22 cellular contexts compared by ENCODE assay signal in genomic region chr9:4306788-4307144, GRCh38. TPM values are rescaled to one million over a fixed set of nuclear protein-coding genes. Genes with fewer than 3 reads are reported as not detected.
A peak's percentile ranks its signal among the peaks of the same experiment; 100 is the strongest.
DNase-seq lines count a peak whose midpoint lies in the region; ATAC-seq, FAIRE-seq and TF ChIP-seq lines count a peak whose summit lies in the region.
"Had no signal": no experiment of that assay in that cellular context is flagged by ENCODE, and none has a peak within 500 bp of the region (broad histone marks: within the 10 kb centered on the region; RNA-seq: fewer than 3 reads in every experiment).

No MANE protein-coding gene starts in this region.

- H3K36me3 ChIP-seq in mesenchymal stem cell (ENCODE audit: control insufficient read depth in 1 of 2, insufficient read depth in 2 of 2, low read depth in 1 of 2, low read length in 2 of 2) = no peaks in the 10 kb centered on the region
- H3K36me3 ChIP-seq: heart right ventricle, left ventricle myocardium inferior, sigmoid colon, uterus had no signal

- H2BK5ac ChIP-seq in mesenchymal stem cell (ENCODE audit: low read depth, low read length, poor library complexity, severe bottlenecking) = no peak overlapping the region

- TF ChIP-seq POLR2A in H54 (IDR thresholded peaks at IDR 0.05; ENCODE audit: low read depth, low read length) = no peak

- H3K4me3 Mint-ChIP-seq in activated CD4-positive, alpha-beta memory T cell treated with anti-CD3 and anti-CD28 coated beads for 36 hours = no peak overlapping the region
- H3K4me3 Mint-ChIP-seq in activated CD4-positive, alpha-beta memory T cell treated with anti-CD3 and anti-CD28 coated beads, Interleukin-2, amount 10 ng/mL, durations not matched to agents 7 days and 5 days = no peak overlapping the region
- H3K4me3 Mint-ChIP-seq in activated naive CD8-positive, alpha-beta T cell = peak overlapping the region; percentile 58
- H3K4me3 Mint-ChIP-seq: nephron progenitor cell had no signal

- H2BK12ac ChIP-seq in mesenchymal stem cell (ENCODE audit: low read length in 2 of 2) = no peak overlapping the region

- H2BK120ac ChIP-seq in mesenchymal stem cell (ENCODE audit: low read depth, low read length) = no peak overlapping the region

- FAIRE-seq in H54 (lab: Jason Lieb, UNC) = peak; percentile 58
- FAIRE-seq: H1 had no signal

- no peaks in the 10 kb centered on the region for H3K27me3 ChIP-seq in mesenchymal stem cell (ENCODE audit: control insufficient read depth in 1 of 2, insufficient read depth in 1 of 2, low read length in 2 of 2)
- H3K27me3 ChIP-seq: heart right ventricle, sigmoid colon, uterus had no signal

- no peak overlapping the region for H4K8ac ChIP-seq in mesenchymal stem cell (ENCODE audit: low read length)

- no peaks in the 10 kb centered on the region for H3K27me3 Mint-ChIP-seq in activated CD4-positive, alpha-beta memory T cell treated with anti-CD3 and anti-CD28 coated beads for 36 hours
- peaks cover 19% of the 10 kb centered on the region for H3K27me3 Mint-ChIP-seq in activated CD4-positive, alpha-beta memory T cell treated with anti-CD3 and anti-CD28 coated beads, Interleukin-2, amount 10 ng/mL, durations not matched to agents 7 days and 5 days
- H3K27me3 Mint-ChIP-seq in activated naive CD8-positive, alpha-beta T cell = no peaks in the 10 kb centered on the region

- H3K4ac ChIP-seq in mesenchymal stem cell (ENCODE audit: low read depth in 1 of 2, low read length in 2 of 2) = no peak overlapping the region

- no peak overlapping the region for H2AK5ac ChIP-seq in mesenchymal stem cell (ENCODE audit: low read length, severe bottlenecking)

- no peak overlapping the region for H3K18ac ChIP-seq in mesenchymal stem cell (ENCODE audit: low read depth in 1 of 2, low read length in 2 of 2)

- H3K79me1 ChIP-seq in mesenchymal stem cell (replicated peaks; ENCODE audit: low read length, poor library complexity, severe bottlenecking) = no peaks in the 10 kb centered on the region

- no peaks in the 10 kb centered on the region for H3K9me3 ChIP-seq in mesenchymal stem cell (ENCODE audit: control insufficient read depth, low read length)
- H3K9me3 ChIP-seq: heart right ventricle, left ventricle myocardium inferior, sigmoid colon, uterus had no signal

- 95% methylated on average over 2 of the region's 3 CpGs for WGBS in mesenchymal stem cell

- no peaks in the 10 kb centered on the region for H3K9me3 Mint-ChIP-seq in activated CD4-positive, alpha-beta memory T cell treated with anti-CD3 and anti-CD28 coated beads for 36 hours
- H3K9me3 Mint-ChIP-seq in activated CD4-positive, alpha-beta memory T cell treated with anti-CD3 and anti-CD28 coated beads, Interleukin-2, amount 10 ng/mL, durations not matched to agents 7 days and 5 days = no peaks in the 10 kb centered on the region
- H3K9me3 Mint-ChIP-seq in activated naive CD8-positive, alpha-beta T cell (ENCODE audit: low read depth) = no peaks in the 10 kb centered on the region
- H3K9me3 Mint-ChIP-seq: nephron progenitor cell had no signal

- POLR2A ChIA-PET in activated CD4-positive, alpha-beta memory T cell treated with anti-CD3 and anti-CD28 coated beads for 36 hours (lab: Charles Lee) = no interaction called here
- POLR2A ChIA-PET in activated CD4-positive, alpha-beta memory T cell treated with anti-CD3 and anti-CD28 coated beads, Interleukin-2, amount 10 ng/mL, durations not matched to agents 7 days and 5 days (lab: Charles Lee) = no interaction called here

- H4K91ac ChIP-seq in mesenchymal stem cell (ENCODE audit: low read length) = no peak overlapping the region

- no peaks in the 10 kb centered on the region for H3K36me3 Mint-ChIP-seq in activated CD4-positive, alpha-beta memory T cell treated with anti-CD3 and anti-CD28 coated beads for 36 hours
- no peaks in the 10 kb centered on the region for H3K36me3 Mint-ChIP-seq in activated CD4-positive, alpha-beta memory T cell treated with anti-CD3 and anti-CD28 coated beads, Interleukin-2, amount 10 ng/mL, durations not matched to agents 7 days and 5 days (ENCODE audit: low read depth)
- H3K36me3 Mint-ChIP-seq in activated naive CD8-positive, alpha-beta T cell = no peaks in the 10 kb centered on the region

- H3K9ac ChIP-seq in mesenchymal stem cell (ENCODE audit: low read length) = peak overlapping the region; percentile 31

- no peak overlapping the region for H2BK15ac ChIP-seq in mesenchymal stem cell (ENCODE audit: low read depth, poor library complexity, severe bottlenecking)

- no peak for DNase-seq in activated CD4-positive, alpha-beta memory T cell treated with anti-CD3 and anti-CD28 coated beads for 36 hours
- no peak for DNase-seq in activated CD4-positive, alpha-beta memory T cell treated with anti-CD3 and anti-CD28 coated beads, Interleukin-2, amount 10 ng/mL, durations not matched to agents 7 days and 5 days
- DNase-seq in H54 (ENCODE audit: insufficient read length, low spot score) (no peak), mesenchymal stem cell (no peak), NCI-H510A treated with DMSO at 0.1 percent for 48 hours (lab: John Stamatoyannopoulos, UW) (no peak), middle frontal gyrus (ENCODE audit: extremely low spot score, low spot score) (no peak)
- DNase-seq: effector CD4-positive, alpha-beta T cell; heart right ventricle; KG1; left ventricle myocardium inferior; NCI-H1092 treated with DMSO at 0.1 percent for 48 hours; NCI-H1930; NCI-H2227 treated with DMSO at 0.1 percent for 48 hours; NCI-H82; nephron progenitor cell; posterior cingulate gyrus; sigmoid colon; uterus had no signal

- H3K4me2 ChIP-seq in mesenchymal stem cell (ENCODE audit: low read length, poor library complexity, severe bottlenecking) = no peak overlapping the region

- no peak overlapping the region for H3K14ac ChIP-seq in mesenchymal stem cell (ENCODE audit: low read length in 2 of 2)

- peaks cover 34% of the 10 kb centered on the region for H3K4me1 Mint-ChIP-seq in activated CD4-positive, alpha-beta memory T cell treated with anti-CD3 and anti-CD28 coated beads for 36 hours (ENCODE audit: low read depth)
- H3K4me1 Mint-ChIP-seq in activated CD4-positive, alpha-beta memory T cell treated with anti-CD3 and anti-CD28 coated beads, Interleukin-2, amount 10 ng/mL, durations not matched to agents 7 days and 5 days = peaks cover 10% of the 10 kb centered on the region
- peaks cover 51% of the 10 kb centered on the region for H3K4me1 Mint-ChIP-seq in activated naive CD8-positive, alpha-beta T cell (ENCODE audit: low read depth)

- intact Hi-C loops in activated CD4-positive, alpha-beta memory T cell treated with anti-CD3 and anti-CD28 coated beads for 36 hours (cut with micrococcal nuclease) = loop anchor here (1.0 to 10.0 kb wide), 4 partner anchors 8 to 1462 kb away; partner anchors contain the start of genes AK3 and PUM3

- no peak overlapping the region for H3K4me3 ChIP-seq in mesenchymal stem cell (ENCODE audit: insufficient read depth in 1 of 2, low read depth in 1 of 2, low read length in 2 of 2)
- H3K4me3 ChIP-seq: heart right ventricle, left ventricle myocardium inferior, sigmoid colon, uterus had no signal

- CTCF ChIA-PET in activated CD4-positive, alpha-beta memory T cell treated with anti-CD3 and anti-CD28 coated beads for 36 hours (lab: Charles Lee) = interaction anchor here (1.9 kb wide), 1 partner anchor 8 kb away, joined by 12 read pairs; no protein-coding TSS in a partner anchor
- CTCF ChIA-PET in activated CD4-positive, alpha-beta memory T cell treated with anti-CD3 and anti-CD28 coated beads, Interleukin-2, amount 10 ng/mL, durations not matched to agents 7 days and 5 days (lab: Charles Lee) = interaction anchor here (1.8 to 5.3 kb wide), 2 partner anchors 9 to 10 kb away, joined by 7 to 22 read pairs; no protein-coding TSS in a partner anchor

- H3K27ac ChIP-seq in mesenchymal stem cell (ENCODE audit: low read length, poor library complexity, severe bottlenecking) = peak overlapping the region; percentile 65
- H3K27ac ChIP-seq: heart right ventricle, left ventricle myocardium inferior, sigmoid colon, uterus had no signal

- no peak for ATAC-seq in HG03097 (IDR thresholded peaks at IDR 0.05; ENCODE audit: low FRiP score, unreplicated experiment)
- ATAC-seq: heart right ventricle, Right ventricle myocardium inferior had no signal

- peak overlapping the region; percentile 18 for H3K27ac Mint-ChIP-seq in activated CD4-positive, alpha-beta memory T cell treated with anti-CD3 and anti-CD28 coated beads for 36 hours
- H3K27ac Mint-ChIP-seq in activated CD4-positive, alpha-beta memory T cell treated with anti-CD3 and anti-CD28 coated beads, Interleukin-2, amount 10 ng/mL, durations not matched to agents 7 days and 5 days = no peak overlapping the region
- peak overlapping the region; percentile 95 for H3K27ac Mint-ChIP-seq in activated naive CD8-positive, alpha-beta T cell
- H3K27ac Mint-ChIP-seq: nephron progenitor cell had no signal

- H3K4me1 ChIP-seq in mesenchymal stem cell (ENCODE audit: control insufficient read depth, insufficient read depth, low read depth, low read length) = peaks cover 6% of the 10 kb centered on the region
- H3K4me1 ChIP-seq: sigmoid colon, uterus had no signal

- no peak overlapping the region for H3K23ac ChIP-seq in mesenchymal stem cell (ENCODE audit: low read length in 2 of 2)

- no peak overlapping the region for H2AFZ ChIP-seq in mesenchymal stem cell (ENCODE audit: low read depth, low read length)

RNA-seq across cellular contexts. Expression of gene GLIS3, which starts 6.9 kb away (rescaled TPM):
- under 1 TPM; 0.33 to 0.73 TPM for total RNA-seq in activated CD4-positive, alpha-beta memory T cell treated with anti-CD3 and anti-CD28 coated beads for 36 hours
- under 1 TPM; 0.33 to 0.35 TPM for total RNA-seq in activated CD4-positive, alpha-beta memory T cell treated with anti-CD3 and anti-CD28 coated beads, Interleukin-2, amount 10 ng/mL, durations not matched to agents 7 days and 5 days
- polyA plus RNA-seq in mesenchymal stem cell (2013, experiment 1 of 2) = 19.0 TPM
- 18.8 TPM for polyA plus RNA-seq in mesenchymal stem cell (2013, experiment 2 of 2)
